ENCODE assay signal across 1 cellular context in genomic region chr20:11261533-11262000, GRCh38.
TF ChIP-seq lines count a peak whose summit lies in the region.

No MANE protein-coding gene starts in this region.

TF ChIP-seq in SK-N-SH treated with all-trans-retinoic acid at 6 μM for 48 hours, 23 proteins besides CTCF, POLR2A, EP300 and RAD21 (continued from another document):
- no peak for TF ChIP-seq TSHZ2 (CRISPR knock-in tag; IDR thresholded peaks at IDR 0.05)
- no peak for TF ChIP-seq PPARA (CRISPR knock-in tag; IDR thresholded peaks at IDR 0.05; ENCODE audit: borderline replicate concordance)
TF ChIP-seq in SK-N-SH treated with all-trans-retinoic acid at 6 μM for 48 hours: peak in this region for 0.
